15 cellular contexts compared by ENCODE assay signal in the genomic region with DNA sequence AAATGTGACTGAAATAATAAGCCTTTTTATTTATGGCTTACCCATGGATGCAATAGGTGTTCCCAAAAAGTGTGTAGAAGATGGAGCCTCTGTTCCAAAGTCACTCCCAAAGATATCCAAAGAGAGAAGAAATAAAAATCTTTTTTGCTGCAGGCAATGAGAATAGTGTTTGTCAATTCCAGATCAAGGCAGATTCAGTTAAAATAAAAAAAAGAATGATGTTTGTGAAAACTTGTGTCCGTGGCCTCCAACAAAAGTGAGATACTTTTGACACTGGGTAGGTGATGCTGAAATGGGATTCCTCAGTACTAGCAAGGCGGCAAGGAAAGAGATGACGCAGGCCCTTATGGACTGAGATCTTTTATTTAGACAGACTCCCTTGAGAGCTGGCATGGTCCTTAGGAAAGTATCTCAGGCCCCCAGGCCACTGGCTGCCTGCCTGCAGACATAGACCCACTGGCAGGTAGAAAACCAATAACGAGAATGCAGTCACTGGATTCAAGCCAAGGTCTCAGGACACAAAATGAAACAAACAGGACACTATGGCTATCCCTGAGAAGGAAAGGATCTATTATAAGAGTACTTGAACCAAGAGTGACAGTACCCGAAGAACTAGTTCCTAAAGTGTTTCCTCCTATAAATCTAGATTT. TPM values are rescaled to one million over a fixed set of nuclear protein-coding genes. Genes with fewer than 3 reads are reported as not detected.
DNase-seq lines count a peak whose midpoint lies in the region; ATAC-seq and TF ChIP-seq lines count a peak whose summit lies in the region.
"Had no signal": no experiment of that assay in that cellular context is flagged by ENCODE, and none has a peak within 500 bp of the region (broad histone marks: within the 10 kb centered on the region; RNA-seq: fewer than 3 reads in every experiment).

No MANE protein-coding gene starts in this region.

- no peaks in the 10 kb centered on the region for H3K9me3 ChIP-seq in Panc1 (ENCODE audit: control insufficient read depth, insufficient read depth, low read depth, low read length)

- peaks cover 3% of the 10 kb centered on the region for H3K27me3 Mint-ChIP-seq in GM23338 (ENCODE audit: insufficient read depth, low read depth, poor library complexity)
- H3K27me3 Mint-ChIP-seq in activated CD8-positive, alpha-beta T cell treated with anti-CD3 and anti-CD28 coated beads, Interleukin-2, amount 10 ng/mL, durations not matched to agents 7 days and 5 days (ENCODE audit: low read depth), result no peaks in the 10 kb centered on the region
- H3K27me3 Mint-ChIP-seq: activated CD4-positive, alpha-beta memory T cell treated with anti-CD3 and anti-CD28 coated beads, Interleukin-2, amount 10 ng/mL, durations not matched to agents 7 days and 5 days had no signal

- H3K4me3 ChIP-seq in GM23338 (no peak overlapping the region), Panc1 (ENCODE audit: low read depth in 2 of 2, low read length in 2 of 2) (no peak overlapping the region)

- no peaks in the 10 kb centered on the region for H3K36me3 ChIP-seq in GM23338 (ENCODE audit: insufficient read depth)
- H3K36me3 ChIP-seq in Panc1 (ENCODE audit: control insufficient read depth, insufficient read depth, low read length), result no peaks in the 10 kb centered on the region

- H4K20me1 ChIP-seq in GM23338 (replicated peaks; ENCODE audit: insufficient read depth), result no peaks in the 10 kb centered on the region

- peaks cover 22% of the 10 kb centered on the region for H3K36me3 Mint-ChIP-seq in GM23338 (ENCODE audit: low read depth)
- peaks cover 3% of the 10 kb centered on the region for H3K36me3 Mint-ChIP-seq in activated CD8-positive, alpha-beta T cell treated with anti-CD3 and anti-CD28 coated beads, Interleukin-2, amount 10 ng/mL, durations not matched to agents 7 days and 5 days (ENCODE audit: low read depth)

- H3K27ac Mint-ChIP-seq in GM23338, result no peak overlapping the region
- H3K27ac Mint-ChIP-seq in activated CD8-positive, alpha-beta T cell treated with anti-CD3 and anti-CD28 coated beads, Interleukin-2, amount 10 ng/mL, durations not matched to agents 7 days and 5 days, result no peak overlapping the region
- H3K27ac Mint-ChIP-seq: activated CD4-positive, alpha-beta memory T cell treated with anti-CD3 and anti-CD28 coated beads, Interleukin-2, amount 10 ng/mL, durations not matched to agents 7 days and 5 days; HFFc6 had no signal

- H2AFZ ChIP-seq in GM23338, result no peak overlapping the region

- H3K27me3 ChIP-seq in GM23338 (ENCODE audit: insufficient read depth) (no peaks in the 10 kb centered on the region), Panc1 (ENCODE audit: control insufficient read depth, insufficient read depth, low read length) (no peaks in the 10 kb centered on the region), layer of hippocampus (ENCODE audit: control insufficient read depth, insufficient read depth, low read length) (no peaks in the 10 kb centered on the region)

- no peaks in the 10 kb centered on the region for H3K79me2 ChIP-seq in GM23338 (replicated peaks; ENCODE audit: insufficient read depth)

- ATAC-seq in GM23338 (no peak), Panc1 (no peak), GM18907 (IDR thresholded peaks at IDR 0.05; ENCODE audit: unreplicated experiment) (no peak), GM21367 (IDR thresholded peaks at IDR 0.05; ENCODE audit: unreplicated experiment) (no peak)
- no peak for ATAC-seq in activated CD8-positive, alpha-beta T cell treated with anti-CD3 and anti-CD28 coated beads, Interleukin-2, amount 10 ng/mL, durations not matched to agents 7 days and 5 days

- CTCF ChIA-PET in Panc1 (lab: Charles Lee), result no interaction called here
- CTCF ChIA-PET in activated CD8-positive, alpha-beta T cell treated with anti-CD3 and anti-CD28 coated beads, Interleukin-2, amount 10 ng/mL, durations not matched to agents 7 days and 5 days (lab: Charles Lee), result no interaction called here

- no peaks in the 10 kb centered on the region for H3K9me2 ChIP-seq in GM23338 (ENCODE audit: insufficient read depth)

- in situ Hi-C loops in Panc1 (cut with HindIII; ENCODE audit: low pct_unique_long_range_greater_than_20kb, low sequenced_read_pairs), result no loop called here

- TF ChIP-seq CTCF in GM23338 (conservative IDR thresholded peaks at IDR 0.05; ENCODE audit: low read depth in 2 of 2) (no peak), Panc1 (IDR thresholded peaks at IDR 0.05) (no peak)

- no peak overlapping the region for H3K4me3 Mint-ChIP-seq in GM23338
- no peak overlapping the region for H3K4me3 Mint-ChIP-seq in activated CD8-positive, alpha-beta T cell treated with anti-CD3 and anti-CD28 coated beads, Interleukin-2, amount 10 ng/mL, durations not matched to agents 7 days and 5 days
- H3K4me3 Mint-ChIP-seq: activated CD4-positive, alpha-beta memory T cell treated with anti-CD3 and anti-CD28 coated beads, Interleukin-2, amount 10 ng/mL, durations not matched to agents 7 days and 5 days; HFFc6 had no signal

- POLR2A ChIA-PET in Panc1 (lab: Charles Lee), result no interaction called here
- POLR2A ChIA-PET in activated CD8-positive, alpha-beta T cell treated with anti-CD3 and anti-CD28 coated beads, Interleukin-2, amount 10 ng/mL, durations not matched to agents 7 days and 5 days (lab: Charles Lee), result no interaction called here

- H3K4me2 ChIP-seq in GM23338, result no peak overlapping the region

- BruUV-seq in Panc1 (replicated peaks; lab: Mats Ljungman, UMichigan), result no TSS peak

- H3F3A ChIP-seq in GM23338 (replicated peaks; ENCODE audit: low read depth), result no peaks in the 10 kb centered on the region

- H3K4me1 ChIP-seq in GM23338 (ENCODE audit: insufficient read depth) (peaks cover 6% of the 10 kb centered on the region; the same call in 1 of the 2 replicates), Panc1 (ENCODE audit: control insufficient read depth, insufficient read depth, low read length) (peaks cover 24% of the 10 kb centered on the region)

- intact Hi-C loops in Panc1 (cut with micrococcal nuclease; ENCODE audit: unreplicated experiment), result no loop called here

- 0 out of 2 replicates have a peak overlapping the region, but pooled peaks have one; percentile 23 for H3K27ac ChIP-seq in GM23338 (ENCODE audit: low read depth)
- H3K27ac ChIP-seq in Panc1 (ENCODE audit: low read length), result peak overlapping the region; percentile 6; the same call in 1 of the 2 replicates
- peak overlapping the region; percentile 36 for H3K27ac ChIP-seq in layer of hippocampus (ENCODE audit: low read depth, low read length)
- H3K27ac ChIP-seq in temporal lobe (ENCODE audit: low read depth, low read length), result peak overlapping the region; percentile 28

- DNase-seq in GM23338 (ENCODE audit: low spot score) (no peak), Panc1 (ENCODE audit: low read depth, low spot score) (no peak)
- DNase-seq in activated CD8-positive, alpha-beta T cell treated with anti-CD3 and anti-CD28 coated beads, Interleukin-2, amount 10 ng/mL, durations not matched to agents 7 days and 5 days, result no peak
- DNase-seq: activated CD4-positive, alpha-beta memory T cell treated with anti-CD3 and anti-CD28 coated beads, Interleukin-2, amount 10 ng/mL, durations not matched to agents 7 days and 5 days; C1 segment of cervical spinal cord; GF-D8; HFFc6; NCI-H1417 treated with DMSO at 0.1 percent for 48 hours; NCI-H524 treated with DMSO at 0.1 percent for 48 hours; stimulated activated CD4-positive, alpha-beta T cell treated with anti-CD3 and anti-CD28 coated beads, Interleukin-2, amount 100 ng/mL, for 24 hours; T-helper 9 cell had no signal

- peaks cover 19% of the 10 kb centered on the region; the same call in 2 of the 3 replicates for H3K9me3 Mint-ChIP-seq in GM23338
- no peaks in the 10 kb centered on the region for H3K9me3 Mint-ChIP-seq in activated CD8-positive, alpha-beta T cell treated with anti-CD3 and anti-CD28 coated beads, Interleukin-2, amount 10 ng/mL, durations not matched to agents 7 days and 5 days (ENCODE audit: insufficient read depth)
- H3K9me3 Mint-ChIP-seq: activated CD4-positive, alpha-beta memory T cell treated with anti-CD3 and anti-CD28 coated beads, Interleukin-2, amount 10 ng/mL, durations not matched to agents 7 days and 5 days had no signal

- H3K4me1 Mint-ChIP-seq in GM23338, result peaks cover 14% of the 10 kb centered on the region; the same call in 2 of the 3 replicates
- H3K4me1 Mint-ChIP-seq in activated CD8-positive, alpha-beta T cell treated with anti-CD3 and anti-CD28 coated beads, Interleukin-2, amount 10 ng/mL, durations not matched to agents 7 days and 5 days (ENCODE audit: low read depth), result peaks cover under 1% of the 10 kb centered on the region
- H3K4me1 Mint-ChIP-seq: activated CD4-positive, alpha-beta memory T cell treated with anti-CD3 and anti-CD28 coated beads, Interleukin-2, amount 10 ng/mL, durations not matched to agents 7 days and 5 days had no signal

TF ChIP-seq in GM23338, 12 proteins besides CTCF, POLR2A, EP300 and RAD21 (continues in another document):
- TF ChIP-seq STAT1 (IDR thresholded peaks at IDR 0.05; ENCODE audit: unreplicated experiment), result no peak

RNA-seq across cellular contexts. Expression of a gene that starts 44.1 kb away (rescaled TPM):
- total RNA-seq in GM23338 (2014; rRNA removed; shearing (Covaris generic)), result 19.1 and 54.9 TPM in 2 replicates
- polyA plus RNA-seq in GM23338 (2016; fragmentation: Nextera tagmentation; extraction: Ambion mirVana), result 73.9 and 83.7 TPM in 2 replicates
- 40.3 TPM for total RNA-seq in Panc1 (2021; ENCODE audit: unreplicated experiment)
- polyA plus RNA-seq in Panc1 (2012; ENCODE audit: insufficient read length), result 65.0 TPM
- total RNA-seq in temporal lobe, result 29.0 TPM
- total RNA-seq in activated CD8-positive, alpha-beta T cell treated with anti-CD3 and anti-CD28 coated beads, Interleukin-2, amount 10 ng/mL, durations not matched to agents 7 days and 5 days, result 10 to 100 TPM; 29.3 to 30.5 TPM
